Comparison of ENCODE assay signal across 23 cellular contexts in the genomic region with DNA sequence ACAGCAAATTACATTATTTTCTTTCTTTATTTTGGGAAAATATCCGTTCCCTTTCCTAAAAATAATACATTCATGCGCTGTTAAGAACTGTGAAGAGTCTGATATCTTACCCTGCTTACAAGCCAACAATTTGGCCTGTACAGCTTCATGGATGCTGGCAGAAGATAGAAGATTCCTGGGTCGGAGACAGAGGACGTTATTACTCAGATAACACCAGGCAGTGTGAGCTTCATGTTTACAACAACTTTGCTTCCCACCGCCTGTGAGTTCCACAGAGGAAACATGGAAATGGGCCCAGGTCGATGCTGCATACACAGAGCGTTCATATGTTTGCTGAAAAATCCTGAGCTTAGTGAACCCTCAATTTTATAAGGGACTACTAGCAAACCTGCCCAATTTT.
DNase-seq lines count a peak whose midpoint lies in the region; ATAC-seq, FAIRE-seq and TF ChIP-seq lines count a peak whose summit lies in the region.
"Had no signal": no experiment of that assay in that cellular context is flagged by ENCODE, and none has a peak within 500 bp of the region (broad histone marks: within the 10 kb centered on the region; RNA-seq: fewer than 3 reads in every experiment).

No MANE protein-coding gene starts in this region.

- H3K9me3 ChIP-seq in H1 (ENCODE audit: insufficient read depth in 2 of 2, low read depth in 1 of 2, low read length in 1 of 2), result no peaks in the 10 kb centered on the region
- H3K9me3 ChIP-seq in smooth muscle cell (replicated peaks; ENCODE audit: low read depth), result no peaks in the 10 kb centered on the region
- no peaks in the 10 kb centered on the region for H3K9me3 ChIP-seq in gastrocnemius medialis
- H3K9me3 ChIP-seq: A549; BE2C; BLaER1 treated with 17β-estradiol and CSF1 and Interleukin-3, amounts not matched to agents 10 nM and 100 nM had no signal

- H4K5ac ChIP-seq in H1 (ENCODE audit: insufficient read length, low read depth, low read length), result no peak overlapping the region

- H4K91ac ChIP-seq in H1 (replicated peaks; ENCODE audit: insufficient read length, low read length), result no peak overlapping the region

- intact Hi-C loops in Right ventricle myocardium superior (cut with DNase I) (no loop called here), left ventricle myocardium superior (cut with micrococcal nuclease) (no loop called here), gastrocnemius medialis (cut with DNase I; ENCODE audit: low total_unique reads) (no loop called here)

- H3K4me1 ChIP-seq in H1 (replicated peaks in 1 of 4; ENCODE audit: control insufficient read depth in 3 of 4, insufficient read depth in 4 of 4, low read length in 3 of 4) (no peaks in the 10 kb centered on the region), smooth muscle cell (ENCODE audit: low read depth) (no peaks in the 10 kb centered on the region), gastrocnemius medialis (no peaks in the 10 kb centered on the region)
- H3K4me1 ChIP-seq: A549; BE2C; BLaER1 treated with 17β-estradiol and CSF1 and Interleukin-3, amounts not matched to agents 10 nM and 100 nM had no signal

- no peak overlapping the region for H3K4me2 ChIP-seq in H1 (ENCODE audit: insufficient read depth in 1 of 2, low read depth in 2 of 2, low read length in 2 of 2)
- no peak overlapping the region for H3K4me2 ChIP-seq in smooth muscle cell
- H3K4me2 ChIP-seq: A549; BLaER1 treated with 17β-estradiol and CSF1 and Interleukin-3, amounts not matched to agents 10 nM and 100 nM had no signal

- peak overlapping the region; percentile 69; the same call in 1 of the 2 replicates for H2AFZ ChIP-seq in H1 (ENCODE audit: low read length)
- peak overlapping the region; percentile 60 for H2AFZ ChIP-seq in smooth muscle cell (ENCODE audit: low read depth)

- TF ChIP-seq POLR2A in H1 (IDR thresholded peaks at IDR 0.05; ENCODE audit: control extremely low read depth in 1 of 2, low read depth in 2 of 2, low read length in 2 of 2) (no peak), gastrocnemius medialis (IDR thresholded peaks at IDR 0.05) (no peak)

- no peaks in the 10 kb centered on the region for H3K23me2 ChIP-seq in H1 (ENCODE audit: low read depth, low read length)

- no peak overlapping the region for H3K23ac ChIP-seq in H1 (ENCODE audit: insufficient read length)

- no peak overlapping the region for H3K4me3 ChIP-seq in H1 (ENCODE audit: extremely low read depth in 1 of 4, insufficient read depth in 2 of 4, low read depth in 3 of 4, low read length in 4 of 4)
- no peak overlapping the region for H3K4me3 ChIP-seq in smooth muscle cell
- H3K4me3 ChIP-seq in gastrocnemius medialis, result no peak overlapping the region
- H3K4me3 ChIP-seq: A549; BLaER1 treated with 17β-estradiol and CSF1 and Interleukin-3, amounts not matched to agents 10 nM and 100 nM had no signal

- no peak overlapping the region for H2BK20ac ChIP-seq in H1 (ENCODE audit: low read length)

- CTCF ChIA-PET in H1 (lab: Charles Lee; ENCODE audit: partially characterized antibody), result interaction anchor here (1.6 kb wide), 1 partner anchor 249 kb away, joined by 6 read pairs; no protein-coding TSS in a partner anchor

- TF ChIP-seq RAD21 in H1 (IDR thresholded peaks at IDR 0.05 in 1 of 2, conservative IDR thresholded peaks at IDR 0.05 in 1 of 2; ENCODE audit: low read depth in 2 of 2, low read length in 2 of 2), result no peak

- no peaks in the 10 kb centered on the region for H3K79me1 ChIP-seq in H1 (ENCODE audit: low read depth, low read length)

- no peak for TF ChIP-seq EP300 in H1 (IDR thresholded peaks at IDR 0.05; ENCODE audit: borderline replicate concordance in 1 of 2, low read depth in 2 of 2, low read length in 2 of 2)

- TF ChIP-seq CTCF in H1 (IDR thresholded peaks at IDR 0.05; ENCODE audit: control extremely low read depth in 1 of 3, insufficient read depth in 1 of 3, low read depth in 1 of 3, low read length in 3 of 3), result no peak
- no peak for TF ChIP-seq CTCF in smooth muscle cell (IDR thresholded peaks at IDR 0.05; ENCODE audit: borderline replicate concordance, insufficient read depth, poor library complexity, severe bottlenecking)
- TF ChIP-seq CTCF in gastrocnemius medialis (IDR thresholded peaks at IDR 0.05 in 4 of 5, conservative IDR thresholded peaks at IDR 0.05 in 1 of 5), result no peak

- WGBS in H1 (ENCODE audit: extremely low coverage in 1 of 2, insufficient coverage in 1 of 2, insufficient read length in 1 of 2, insufficient replicate concordance in 2 of 2, low coverage in 1 of 2, low lambda C conversion rate in 2 of 2, missing lambda C conversion rate in 1 of 2), 2 experiments, result 94% methylated on average over 7 of the region's 7 CpGs; no CpG with 5 or more reads in 1 of the 2 experiments
- WGBS in smooth muscle cell (ENCODE audit: low lambda C conversion rate), result 56% methylated on average over 7 of the region's 7 CpGs

- no peak overlapping the region for H3K18ac ChIP-seq in H1 (ENCODE audit: extremely low read depth, low read length)

- no peaks in the 10 kb centered on the region for H3F3A ChIP-seq in smooth muscle cell (ENCODE audit: low read depth)

- H3K79me2 ChIP-seq in H1 (ENCODE audit: control insufficient read depth in 1 of 2, insufficient read depth in 2 of 2, low read length in 2 of 2) (no peaks in the 10 kb centered on the region), smooth muscle cell (ENCODE audit: low read depth) (no peaks in the 10 kb centered on the region)

- in situ Hi-C loops in KBM-7 (cut with MboI; ENCODE audit: low pct_unique_long_range_greater_than_20kb, low sequenced_read_pairs) (no loop called here), gastrocnemius medialis (cut with MboI; ENCODE audit: low sequenced_read_pairs in 4 of 4) (no loop called here)

- POLR2A ChIA-PET in H1 (lab: Charles Lee; ENCODE audit: partially characterized antibody), result no interaction called here

- DNase-seq in Right ventricle myocardium superior, result no peak
- no peak for DNase-seq in left ventricle myocardium superior
- DNase-seq in H1 (ENCODE audit: low read depth in 1 of 2, low spot score in 2 of 2), result no peak
- DNase-seq in mucosa of gallbladder (ENCODE audit: low spot score), result peak; percentile 26
- no peak for DNase-seq in smooth muscle cell (lab: John Stamatoyannopoulos, UW; ENCODE audit: unreplicated experiment)
- DNase-seq in KBM-7, result no peak
- DNase-seq in gastrocnemius medialis, result no peak
- no peak for DNase-seq in DMS 273 treated with DMSO at 0.1 percent for 48 hours (lab: John Stamatoyannopoulos, UW)
- DNase-seq: 8988T; ACHN; AML-193; BE2C; CD4-positive, alpha-beta T cell; CD8-positive, alpha-beta memory T cell; DMS53; DMS79 treated with DMSO at 0.1 percent for 48 hours; GF-D8; GOT3; H7; HCEC 1CT had no signal

- no peak overlapping the region for H3K4ac ChIP-seq in H1 (replicated peaks; ENCODE audit: insufficient read length, low read depth, low read length)

- no peak overlapping the region for H3K14ac ChIP-seq in H1 (ENCODE audit: insufficient read length)

- H3K27ac ChIP-seq in H1 (ENCODE audit: low read depth, low read length) (no peak overlapping the region), smooth muscle cell (ENCODE audit: low read depth) (no peak overlapping the region), gastrocnemius medialis (no peak overlapping the region)
- H3K27ac ChIP-seq: A549; BLaER1 treated with 17β-estradiol and CSF1 and Interleukin-3, amounts not matched to agents 10 nM and 100 nM had no signal

- H2BK5ac ChIP-seq in H1 (ENCODE audit: low read depth, low read length), result no peak overlapping the region

- ATAC-seq in Right ventricle myocardium superior (ENCODE audit: poor library complexity) (peak; percentile 74), left ventricle myocardium superior (no peak), gastrocnemius medialis (no peak)
- ATAC-seq: A549 had no signal

- no peak for FAIRE-seq in H1 (lab: Jason Lieb, UNC)
- FAIRE-seq: A549, GM12891 had no signal

- H2BK15ac ChIP-seq in H1 (ENCODE audit: low read length), result no peak overlapping the region

- H3K27me3 ChIP-seq in H1 (replicated peaks in 1 of 4; ENCODE audit: control insufficient read depth in 3 of 4, extremely low read depth in 1 of 4, insufficient read depth in 3 of 4, low read length in 3 of 4) (no peaks in the 10 kb centered on the region), smooth muscle cell (ENCODE audit: low read depth) (no peaks in the 10 kb centered on the region), gastrocnemius medialis (no peaks in the 10 kb centered on the region)
- H3K27me3 ChIP-seq: BE2C; BLaER1 treated with 17β-estradiol and CSF1 and Interleukin-3, amounts not matched to agents 10 nM and 100 nM had no signal

- no peak overlapping the region for H2BK120ac ChIP-seq in H1 (replicated peaks; ENCODE audit: low read depth, low read length)

- no peak overlapping the region for H4K8ac ChIP-seq in H1 (ENCODE audit: extremely low read depth, insufficient read depth, low read length)

- H3K36me3 ChIP-seq in H1 (ENCODE audit: control insufficient read depth in 2 of 4, insufficient read depth in 4 of 4, low read length in 3 of 4) (no peaks in the 10 kb centered on the region), smooth muscle cell (ENCODE audit: low read depth) (no peaks in the 10 kb centered on the region), gastrocnemius medialis (no peaks in the 10 kb centered on the region)
- H3K36me3 ChIP-seq: BE2C; BLaER1 treated with 17β-estradiol and CSF1 and Interleukin-3, amounts not matched to agents 10 nM and 100 nM had no signal

- no peak overlapping the region for H3K9ac ChIP-seq in H1 (replicated peaks in 1 of 4; ENCODE audit: extremely low read depth in 1 of 4, low read depth in 3 of 4, low read length in 3 of 4)
- no peak overlapping the region for H3K9ac ChIP-seq in smooth muscle cell (ENCODE audit: low read depth)
- H3K9ac ChIP-seq: BLaER1 treated with 17β-estradiol and CSF1 and Interleukin-3, amounts not matched to agents 10 nM and 100 nM had no signal

- no peaks in the 10 kb centered on the region for H4K20me1 ChIP-seq in H1 (replicated peaks in 1 of 2; ENCODE audit: control insufficient read depth in 1 of 2, insufficient read depth in 2 of 2, low read length in 2 of 2)
- H4K20me1 ChIP-seq in smooth muscle cell (ENCODE audit: low read depth), result no peaks in the 10 kb centered on the region
- H4K20me1 ChIP-seq: BLaER1 treated with 17β-estradiol and CSF1 and Interleukin-3, amounts not matched to agents 10 nM and 100 nM had no signal

- no peak overlapping the region for H2BK12ac ChIP-seq in H1 (ENCODE audit: low read depth, low read length)

- no peak overlapping the region for H2AK5ac ChIP-seq in H1 (ENCODE audit: low read depth, low read length)

- H3K56ac ChIP-seq in H1 (replicated peaks; ENCODE audit: insufficient read length, low read depth, low read length), result no peak overlapping the region

TF ChIP-seq in H1, 55 proteins besides CTCF, POLR2A, EP300 and RAD21:
- TF ChIP-seq POLR2AphosphoS5 (IDR thresholded peaks at IDR 0.05; ENCODE audit: low read depth, low read length), result no peak
